Comparison of ENCODE assay signal across 8 cellular contexts in genomic region chr17:77372444-77373297, GRCh38.
DNase-seq lines count a peak whose midpoint lies in the region; ATAC-seq and TF ChIP-seq lines count a peak whose summit lies in the region.

No MANE protein-coding gene starts in this region.

- H3K36me3 ChIP-seq in mucosa of descending colon (ENCODE audit: low read depth), result no peaks in the 10 kb centered on the region

- peak overlapping the region; percentile 72 for H3K27ac ChIP-seq in temporal lobe (ENCODE audit: low read depth, low read length)

- H3K4me1 ChIP-seq in mucosa of descending colon (ENCODE audit: low read depth), result peaks cover 40% of the 10 kb centered on the region

- TF ChIP-seq CTCF in HFF-Myc (IDR thresholded peaks at IDR 0.05; ENCODE audit: low read depth, low read length, missing control alignments), result no peak
- no peak for TF ChIP-seq CTCF in mucosa of descending colon (IDR thresholded peaks at IDR 0.05)

- peak; percentile 75 for ATAC-seq in mucosa of descending colon

- peak; percentile 86 for DNase-seq in Daoy (ENCODE audit: low read depth)
- DNase-seq in HFF-Myc (ENCODE audit: extremely low read depth, low read depth), result no peak
- DNase-seq in NCI-H510A (lab: John Stamatoyannopoulos, UW), result peak; percentile 70
- peak; percentile 45 for DNase-seq in activated T-cell treated with anti-CD3 and anti-CD28 coated beads for 4 hours
- DNase-seq in erythroblast (lab: John Stamatoyannopoulos, UW), result peak; percentile 41 to 57
- DNase-seq in mucosa of descending colon, result peak; percentile 78 to 88 (median 85)
- DNase-seq in NCI-H446 treated with DMSO at 0.1 percent for 48 hours (lab: John Stamatoyannopoulos, UW), result no peak

- H3K9me3 ChIP-seq in mucosa of descending colon, result no peaks in the 10 kb centered on the region

- H3K4me3 ChIP-seq in HFF-Myc (replicated peaks; ENCODE audit: low read depth, low read length), result peak overlapping the region; percentile 89
- H3K4me3 ChIP-seq in mucosa of descending colon, result peak overlapping the region; percentile 50

- intact Hi-C loops in mucosa of descending colon (cut with DNase I, micrococcal nuclease), result no loop called here

- no peak for TF ChIP-seq POLR2A in erythroblast (IDR thresholded peaks at IDR 0.05; ENCODE audit: low read length)

Comparison
In these comparisons a context has a peak if more than half of its experiments do, and no peak if none do; other contexts are left out.
1. DNase-seq: peak in Daoy (single experiment), NCI-H510A (single experiment), activated T-cell treated with anti-CD3 and anti-CD28 coated beads for 4 hours (single experiment), erythroblast (2 of 2) and mucosa of descending colon (3 of 3); none in HFF-Myc (single experiment) and NCI-H446 treated with DMSO at 0.1 percent for 48 hours (single experiment).